Comparison of ENCODE assay signal across 36 cellular contexts in genomic region chr15:43547539-43547938, GRCh38. TPM values are rescaled to one million over a fixed set of nuclear protein-coding genes. Genes with fewer than 3 reads are reported as not detected.
"Had no signal": no experiment of that assay in that cellular context is flagged by ENCODE, and none has a peak within 500 bp of the region (broad histone marks: within the 10 kb centered on the region; RNA-seq: fewer than 3 reads in every experiment).

No MANE protein-coding gene starts in this region.

- DNase-seq: activated effector memory CD4-positive, alpha-beta T cell treated with anti-CD3 and anti-CD28 coated beads, Interleukin-2, amount 50 U/mL, for 16 hours; activated effector memory CD4-positive, alpha-beta T cell treated with Interleukin-2 at 50 U/mL for 16 hours; activated gamma-delta T cell; activated gamma-delta T cell treated with Interleukin-2 at 50 U/mL for 16 hours; activated naive CD4-positive, alpha-beta T cell; activated naive CD4-positive, alpha-beta T cell treated with anti-CD3 and anti-CD28 coated beads for 36 hours; activated naive CD4-positive, alpha-beta T cell treated with anti-CD3 and anti-CD28 coated beads, Interleukin-2, amount 10 ng/mL, durations not matched to agents 7 days and 5 days; activated naive CD4-positive, alpha-beta T cell treated with anti-CD3 and anti-CD28 coated beads, Interleukin-2, amount 50 U/mL, for 16 hours; activated naive CD4-positive, alpha-beta T cell treated with Interleukin-2 at 50 U/mL for 16 hours; activated naive CD8-positive, alpha-beta T cell treated with anti-CD3 and anti-CD28 coated beads for 36 hours; activated naive CD8-positive, alpha-beta T cell treated with anti-CD3 and anti-CD28 coated beads, Interleukin-2, amount 10 ng/mL, durations not matched to agents 7 days and 5 days; activated naive CD8-positive, alpha-beta T cell treated with anti-CD3 and anti-CD28 coated beads, Interleukin-2, amount 50 U/mL, for 24 hours; activated T-cell treated with anti-CD3 and anti-CD28 coated beads, Interleukin-2, amount 50 U/mL, for 1 hour; activated T-cell treated with anti-CD3 and anti-CD28 coated beads, Interleukin-2, amount 50 U/mL, for 24 hours; activated T-cell treated with anti-CD3 and anti-CD28 coated beads, Interleukin-2, amount 50 U/mL, for 4 hours; activated T-cell treated with anti-CD3 and anti-CD28 coated beads, Interleukin-2, amount 50 U/mL, for 48 hours; activated T-cell treated with anti-CD3 and anti-CD28 coated beads, Interleukin-2, amount 50 U/mL, for 72 hours; adrenal gland; amniotic stem cell; amygdala; anterior cingulate cortex; aorta; body of pancreas; brain microvascular endothelial cell; caudate nucleus; central memory CD4-positive, alpha-beta T cell; cerebellar nuclear complex had no signal

- H3K9me3 ChIP-seq: adrenal gland, ascending aorta, body of pancreas, breast epithelium had no signal

- H3K4me3 ChIP-seq: adrenal gland, ascending aorta, body of pancreas, breast epithelium, cardiac muscle cell had no signal

- ATAC-seq: activated naive CD4-positive, alpha-beta T cell treated with anti-CD3 and anti-CD28 coated beads, Interleukin-2, amount 50 U/mL, for 72 hours; activated naive CD8-positive, alpha-beta T cell treated with anti-CD3 and anti-CD28 coated beads, Interleukin-2, amount 50 U/mL, for 24 hours; activated T-cell treated with anti-CD3 and anti-CD28 coated beads, Interleukin-2, amount 50 U/mL, for 4 hours; activated T-cell treated with anti-CD3 and anti-CD28 coated beads, Interleukin-2, amount 50 U/mL, for 72 hours; activated T-helper 17 cell treated with anti-CD3 and anti-CD28 coated beads, Interleukin-2, amount 50 U/mL, for 72 hours; body of pancreas had no signal

- FAIRE-seq: astrocyte, bronchial epithelial cell had no signal

- H3K4me1 ChIP-seq: adrenal gland, ascending aorta, body of pancreas, breast epithelium had no signal

- H3K27me3 ChIP-seq: adrenal gland, ascending aorta, body of pancreas, brain microvascular endothelial cell, breast epithelium, cardiac muscle cell had no signal

- H3K36me3 ChIP-seq: brain microvascular endothelial cell, breast epithelium had no signal

- H3K27ac ChIP-seq: adrenal gland, ascending aorta, body of pancreas, brain microvascular endothelial cell, breast epithelium, cardiac muscle cell had no signal

RNA-seq across cellular contexts. Expression of gene CKMT1B, which starts 46.3 kb away (rescaled TPM):
- total RNA-seq: activated naive CD8-positive, alpha-beta T cell treated with anti-CD3 and anti-CD28 coated beads, Interleukin-2, amount 10 ng/mL, durations not matched to agents 7 days and 5 days; activated T-cell treated with anti-CD3 and anti-CD28 coated beads, Interleukin-2, amount 50 U/mL, for 72 hours; aorta; ascending aorta; cardiac septum; chondrocyte had no signal
